ENCODE assay signal across 22 cellular contexts in the genomic region with DNA sequence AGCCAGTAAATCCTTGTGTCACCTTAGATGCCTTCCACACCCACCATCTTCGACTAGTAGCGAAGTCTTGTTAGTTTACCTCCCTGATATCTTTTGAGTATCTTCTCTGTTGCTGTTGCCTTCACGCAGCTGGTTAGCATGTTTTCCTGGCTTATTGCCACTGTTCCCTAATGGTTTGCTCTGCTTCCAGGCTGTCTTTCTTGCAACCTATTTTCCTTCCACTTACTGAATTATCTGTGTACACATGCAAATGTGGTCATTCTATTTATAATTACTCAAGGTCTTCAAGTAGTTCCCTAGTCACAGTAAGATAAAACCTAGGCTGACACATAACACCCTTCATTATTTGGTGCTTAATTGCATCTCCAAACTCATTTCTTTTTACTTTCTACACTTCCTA.
DNase-seq lines count a peak whose midpoint lies in the region; ATAC-seq lines count a peak whose summit lies in the region.
"Had no signal": no experiment of that assay in that cellular context is flagged by ENCODE, and none has a peak within 500 bp of the region (broad histone marks: within the 10 kb centered on the region; RNA-seq: fewer than 3 reads in every experiment).

No MANE protein-coding gene starts in this region.

- H3K4me3 Mint-ChIP-seq in effector memory CD8-positive, alpha-beta T cell = no peak overlapping the region
- H3K4me3 Mint-ChIP-seq: activated naive CD8-positive, alpha-beta T cell treated with anti-CD3 and anti-CD28 coated beads, Interleukin-2, amount 50 U/mL, for 24 hours; activated T-cell treated with anti-CD3 and anti-CD28 coated beads, Interleukin-2, amount 50 U/mL, for 4 hours; mesothelial cell of epicardium; nephron; type B pancreatic cell had no signal

- no peak for ATAC-seq in GM21447 (IDR thresholded peaks at IDR 0.05; ENCODE audit: unreplicated experiment)
- no peak for ATAC-seq in effector memory CD8-positive, alpha-beta T cell (replicated peaks)
- ATAC-seq: activated naive CD8-positive, alpha-beta T cell treated with anti-CD3 and anti-CD28 coated beads, Interleukin-2, amount 50 U/mL, for 24 hours; activated T-cell treated with anti-CD3 and anti-CD28 coated beads, Interleukin-2, amount 50 U/mL, for 4 hours; HCT116 had no signal

- H3K9me3 Mint-ChIP-seq in effector memory CD8-positive, alpha-beta T cell = no peaks in the 10 kb centered on the region
- H3K9me3 Mint-ChIP-seq: activated naive CD8-positive, alpha-beta T cell treated with anti-CD3 and anti-CD28 coated beads, Interleukin-2, amount 50 U/mL, for 24 hours; activated T-cell treated with anti-CD3 and anti-CD28 coated beads, Interleukin-2, amount 50 U/mL, for 4 hours; mesothelial cell of epicardium; nephron; type B pancreatic cell had no signal

- DNase-seq in NCI-H446 (lab: John Stamatoyannopoulos, UW) (peak; percentile 5 to 11), NCI-H446 treated with DMSO at 0.1 percent for 48 hours (lab: John Stamatoyannopoulos, UW) (no peak), NCI-H1436 (lab: John Stamatoyannopoulos, UW) (peak; percentile 62), cerebellar cortex (ENCODE audit: low spot score) (peak; percentile 18), substantia nigra (lab: John Stamatoyannopoulos, UW) (peak in 2 of 49 donors; percentile 4 to 33), GF-D8 (lab: John Stamatoyannopoulos, UW) (no peak)
- no peak for DNase-seq in effector memory CD8-positive, alpha-beta T cell
- DNase-seq: activated CD4-positive, alpha-beta T cell treated with anti-CD3 and anti-CD28 coated beads, Interleukin-2, amount 50 U/mL, for 1 hour; activated naive CD8-positive, alpha-beta T cell treated with anti-CD3 and anti-CD28 coated beads, Interleukin-2, amount 50 U/mL, for 24 hours; activated T-cell treated with anti-CD3 and anti-CD28 coated beads, Interleukin-2, amount 50 U/mL, for 4 hours; BE2C; DND-41; islet precursor cell; NCI-H187; NCI-H524; ovary; SJCRH30 had no signal

- no peaks in the 10 kb centered on the region for H3K4me1 Mint-ChIP-seq in effector memory CD8-positive, alpha-beta T cell (ENCODE audit: low read depth in 2 of 2)
- H3K4me1 Mint-ChIP-seq: nephron had no signal

- H3K27me3 Mint-ChIP-seq in effector memory CD8-positive, alpha-beta T cell = peaks cover 0 to 16% of the 10 kb centered on the region in 2 donors
- H3K27me3 Mint-ChIP-seq: type B pancreatic cell had no signal

- peak overlapping the region; percentile 73 for H3K27ac ChIP-seq in substantia nigra (ENCODE audit: low read depth, low read length, poor library complexity, severe bottlenecking)
- H3K27ac ChIP-seq: ovary, SJCRH30 had no signal

- H3K27ac Mint-ChIP-seq in effector memory CD8-positive, alpha-beta T cell = no peak overlapping the region
- H3K27ac Mint-ChIP-seq: activated naive CD8-positive, alpha-beta T cell treated with anti-CD3 and anti-CD28 coated beads, Interleukin-2, amount 50 U/mL, for 24 hours; mesothelial cell of epicardium; nephron; type B pancreatic cell had no signal

- no peaks in the 10 kb centered on the region for H3K36me3 Mint-ChIP-seq in effector memory CD8-positive, alpha-beta T cell (ENCODE audit: insufficient read depth)
- H3K36me3 Mint-ChIP-seq: mesothelial cell of epicardium, type B pancreatic cell had no signal

Comparison
In these comparisons a context has a peak if more than half of its experiments do, and no peak if none do; other contexts are left out.
1. DNase-seq: peak in NCI-H446 (2 of 2), NCI-H1436 (single experiment) and cerebellar cortex (single experiment); none in NCI-H446 treated with DMSO at 0.1 percent for 48 hours (single experiment), effector memory CD8-positive, alpha-beta T cell (0 of 3) and GF-D8 (single experiment).